1 cellular context compared by ENCODE assay signal in genomic region chr6:30684386-30685156, GRCh38.
TF ChIP-seq lines count a peak whose summit lies in the region.

No MANE protein-coding gene starts in this region.

TF ChIP-seq in H1, 55 proteins besides CTCF, POLR2A, EP300 and RAD21:
- no peak for TF ChIP-seq RFX5 (IDR thresholded peaks at IDR 0.05; ENCODE audit: borderline replicate concordance, low read depth, low read length)
- no peak for TF ChIP-seq SRF (IDR thresholded peaks at IDR 0.05; ENCODE audit: low read depth, low read length)
- no peak for TF ChIP-seq SIX5 (IDR thresholded peaks at IDR 0.05; ENCODE audit: low read depth, low read length)
- no peak for TF ChIP-seq GABPA (IDR thresholded peaks at IDR 0.05; ENCODE audit: borderline replicate concordance, insufficient read depth, low read length)
- no peak for TF ChIP-seq BCL11A (IDR thresholded peaks at IDR 0.05; ENCODE audit: low read depth in 2 of 2, low read length in 2 of 2)
- no peak for TF ChIP-seq TAF1 (IDR thresholded peaks at IDR 0.05; ENCODE audit: low read depth, low read length)
- no peak for TF ChIP-seq EZH2 (IDR thresholded peaks at IDR 0.05; ENCODE audit: low read depth, low read length, severe bottlenecking)
- TF ChIP-seq SUZ12 (IDR thresholded peaks at IDR 0.05; ENCODE audit: low read length): no peak
- TF ChIP-seq, protein P1, sequence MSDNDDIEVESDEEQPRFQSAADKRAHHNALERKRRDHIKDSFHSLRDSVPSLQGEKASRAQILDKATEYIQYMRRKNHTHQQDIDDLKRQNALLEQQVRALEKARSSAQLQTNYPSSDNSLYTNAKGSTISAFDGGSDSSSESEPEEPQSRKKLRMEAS (IDR thresholded peaks at IDR 0.05): no peak
- TF ChIP-seq SIRT6 (IDR thresholded peaks at IDR 0.05; ENCODE audit: low read length): no peak
- no peak for TF ChIP-seq CHD1 (IDR thresholded peaks at IDR 0.05; ENCODE audit: low read depth, low read length)
- no peak for TF ChIP-seq KDM5A (IDR thresholded peaks at IDR 0.05; ENCODE audit: low read length)
- no peak for TF ChIP-seq RNF2 (IDR thresholded peaks at IDR 0.05; ENCODE audit: borderline replicate concordance, low read depth, low read length, missing control alignments, poor library complexity, severe bottlenecking)
- no peak for TF ChIP-seq SAP30 (IDR thresholded peaks at IDR 0.05; ENCODE audit: insufficient read depth, insufficient replicate concordance, low read length)
- no peak for TF ChIP-seq KDM4A (IDR thresholded peaks at IDR 0.05; ENCODE audit: low read depth, low read length, severe bottlenecking)
